Comparison of ENCODE assay signal across 1 cellular context in genomic region chr18:24731158-24731557, GRCh38.
TF ChIP-seq lines count a peak whose summit lies in the region.

No MANE protein-coding gene starts in this region.

TF ChIP-seq in GM12878, 131 proteins besides CTCF, POLR2A, EP300 and RAD21:
- TF ChIP-seq ETV6 (conservative IDR thresholded peaks at IDR 0.05 in 1 of 2, IDR thresholded peaks at IDR 0.05 in 1 of 2; ENCODE audit: borderline replicate concordance in 1 of 2, low read depth in 1 of 2) (no peak), PAX5 (IDR thresholded peaks at IDR 0.05; ENCODE audit: borderline replicate concordance, low read depth, low read length) (0 out of 2 replicates have a peak, but pooled peaks have one; percentile 32)
